11 cellular contexts compared by ENCODE assay signal in the genomic region with DNA sequence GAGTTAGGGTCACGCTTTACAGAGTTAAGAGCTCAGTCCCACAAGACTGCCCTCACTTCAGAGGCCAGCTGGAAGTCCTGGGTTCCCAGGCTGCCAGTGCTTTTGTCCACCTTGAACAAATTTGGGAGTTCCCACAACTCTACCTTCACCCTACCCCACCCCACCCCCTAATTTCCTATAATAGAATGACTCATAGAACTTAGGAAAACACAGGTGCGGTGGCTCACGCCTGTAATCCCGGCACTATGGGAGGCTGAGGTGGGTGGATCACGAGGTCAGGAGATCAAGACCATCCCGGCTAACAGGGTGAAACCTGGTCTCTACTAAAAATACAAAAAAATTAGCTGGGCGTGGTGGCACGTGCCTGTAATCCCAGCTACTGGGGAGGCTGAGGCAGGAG. TPM values are rescaled to one million over a fixed set of nuclear protein-coding genes. Genes with fewer than 3 reads are reported as not detected.
DNase-seq lines count a peak whose midpoint lies in the region; ATAC-seq and TF ChIP-seq lines count a peak whose summit lies in the region.
"Not testable (repeated sequence)": the region's sequence is repeated elsewhere in the genome, so short reads cannot be mapped to it uniquely, and the experiment has no call there.
"Had no signal": no experiment of that assay in that cellular context is flagged by ENCODE, and none has a peak within 500 bp of the region (broad histone marks: within the 10 kb centered on the region; RNA-seq: fewer than 3 reads in every experiment).

No MANE protein-coding gene starts in this region.

- H3K4me1 Mint-ChIP-seq in activated CD8-positive, alpha-beta T cell treated with anti-CD3 and anti-CD28 coated beads for 36 hours (ENCODE audit: low read depth): peaks cover 88% of the 10 kb centered on the region
- peaks cover 83% of the 10 kb centered on the region for H3K4me1 Mint-ChIP-seq in activated naive CD8-positive, alpha-beta T cell treated with anti-CD3 and anti-CD28 coated beads for 36 hours

- peaks cover 89% of the 10 kb centered on the region for H3K4me1 ChIP-seq in Loucy (ENCODE audit: insufficient read depth, low read length, poor library complexity, severe bottlenecking)
- H3K4me1 ChIP-seq in colonic mucosa: peaks cover 17% of the 10 kb centered on the region
- not testable (repeated sequence) for H3K4me1 ChIP-seq in mesenchymal stem cell (ENCODE audit: control insufficient read depth, insufficient read depth, low read depth, low read length)

- CTCF ChIA-PET in activated CD8-positive, alpha-beta T cell treated with anti-CD3 and anti-CD28 coated beads for 36 hours (lab: Charles Lee): interaction anchor here (1.2 to 6.3 kb wide), 6 partner anchors 11 to 52 kb away, joined by 3 to 36 read pairs (median 6); no protein-coding TSS in a partner anchor

- not testable (repeated sequence) for H3K27ac ChIP-seq in colonic mucosa; mesenchymal stem cell (ENCODE audit: low read length, poor library complexity, severe bottlenecking)

- intact Hi-C loops in activated CD8-positive, alpha-beta T cell treated with anti-CD3 and anti-CD28 coated beads for 36 hours (cut with micrococcal nuclease); colonic mucosa (cut with DNase I); head of caudate nucleus (cut with DNase I): not testable (repeated sequence)

- H4K20me1 ChIP-seq in Loucy (ENCODE audit: insufficient read depth, low read length, poor library complexity, severe bottlenecking): peaks cover 85% of the 10 kb centered on the region

- not testable (repeated sequence) for H3K4ac ChIP-seq in mesenchymal stem cell (ENCODE audit: low read depth in 1 of 2, low read length in 2 of 2)

- not testable (repeated sequence) for H3K9me3 ChIP-seq in Loucy (ENCODE audit: insufficient read depth, low read depth, low read length); colonic mucosa; mesenchymal stem cell (ENCODE audit: control insufficient read depth, low read length)

- H2BK15ac ChIP-seq in mesenchymal stem cell (ENCODE audit: low read depth, poor library complexity, severe bottlenecking): not testable (repeated sequence)

- H3K4me3 Mint-ChIP-seq in activated CD8-positive, alpha-beta T cell treated with anti-CD3 and anti-CD28 coated beads for 36 hours; activated naive CD8-positive, alpha-beta T cell treated with anti-CD3 and anti-CD28 coated beads for 36 hours: not testable (repeated sequence)

- DNase-seq in activated CD8-positive, alpha-beta T cell treated with anti-CD3 and anti-CD28 coated beads for 36 hours; activated naive CD8-positive, alpha-beta T cell treated with anti-CD3 and anti-CD28 coated beads for 36 hours; mesenchymal stem cell: not testable (repeated sequence)
- peak; percentile 25 for DNase-seq in colonic mucosa
- DNase-seq in head of caudate nucleus: peak in 22 of 42 donors; percentile 18 to 65 (median 37)

- not testable (repeated sequence) for H3K9ac ChIP-seq in Loucy (ENCODE audit: low read depth, low read length, poor library complexity, severe bottlenecking); colonic mucosa (ENCODE audit: low read depth in 2 of 2, low read length in 2 of 2)
- H3K9ac ChIP-seq in mesenchymal stem cell (ENCODE audit: low read length): peak overlapping the region; percentile 17

- not testable (repeated sequence) for H3K23ac ChIP-seq in mesenchymal stem cell (ENCODE audit: low read length in 2 of 2)

- peaks cover 98% of the 10 kb centered on the region for H3K79me2 ChIP-seq in Loucy (ENCODE audit: insufficient read depth, low read length)

- peak overlapping the region; percentile 95 for H3K4me2 ChIP-seq in Loucy (ENCODE audit: low read depth, low read length, poor library complexity, severe bottlenecking)
- not testable (repeated sequence) for H3K4me2 ChIP-seq in mesenchymal stem cell (ENCODE audit: low read length, poor library complexity, severe bottlenecking)

- not testable (repeated sequence) for H3K27me3 ChIP-seq in Loucy (ENCODE audit: insufficient read depth, low read length, poor library complexity, severe bottlenecking); colonic mucosa; mesenchymal stem cell (ENCODE audit: control insufficient read depth in 1 of 2, insufficient read depth in 1 of 2, low read length in 2 of 2)

- H3K9me3 Mint-ChIP-seq in activated CD8-positive, alpha-beta T cell treated with anti-CD3 and anti-CD28 coated beads for 36 hours; activated naive CD8-positive, alpha-beta T cell treated with anti-CD3 and anti-CD28 coated beads for 36 hours: not testable (repeated sequence)

- not testable (repeated sequence) for H3K14ac ChIP-seq in mesenchymal stem cell (ENCODE audit: low read length in 2 of 2)

- 97% methylated on average over 8 of the region's 8 CpGs for WGBS in mesenchymal stem cell

- not testable (repeated sequence) for H2AFZ ChIP-seq in Loucy (ENCODE audit: low read length); mesenchymal stem cell (ENCODE audit: low read depth, low read length)

- not testable (repeated sequence) for H2BK120ac ChIP-seq in mesenchymal stem cell (ENCODE audit: low read depth, low read length)

- not testable (repeated sequence) for H3K36me3 ChIP-seq in Loucy (ENCODE audit: insufficient read depth, low read length); colonic mucosa; mesenchymal stem cell (ENCODE audit: control insufficient read depth in 1 of 2, insufficient read depth in 2 of 2, low read depth in 1 of 2, low read length in 2 of 2)

- not testable (repeated sequence) for H3K79me1 ChIP-seq in mesenchymal stem cell (replicated peaks; ENCODE audit: low read length, poor library complexity, severe bottlenecking)

- H3K18ac ChIP-seq in mesenchymal stem cell (ENCODE audit: low read depth in 1 of 2, low read length in 2 of 2): not testable (repeated sequence)

- not testable (repeated sequence) for H3K27me3 Mint-ChIP-seq in activated CD8-positive, alpha-beta T cell treated with anti-CD3 and anti-CD28 coated beads for 36 hours; activated naive CD8-positive, alpha-beta T cell treated with anti-CD3 and anti-CD28 coated beads for 36 hours

- ATAC-seq in activated CD8-positive, alpha-beta T cell treated with anti-CD3 and anti-CD28 coated beads for 36 hours: not testable (repeated sequence)

- not testable (repeated sequence) for H4K8ac ChIP-seq in mesenchymal stem cell (ENCODE audit: low read length)

- H3K4me3 ChIP-seq in Loucy (ENCODE audit: low read length, poor library complexity, severe bottlenecking); colonic mucosa; mesenchymal stem cell (ENCODE audit: insufficient read depth in 1 of 2, low read depth in 1 of 2, low read length in 2 of 2): not testable (repeated sequence)

- H4K91ac ChIP-seq in mesenchymal stem cell (ENCODE audit: low read length): not testable (repeated sequence)

- H3K27ac Mint-ChIP-seq in activated CD8-positive, alpha-beta T cell treated with anti-CD3 and anti-CD28 coated beads for 36 hours: peak overlapping the region; percentile 20
- peak overlapping the region; percentile 38 for H3K27ac Mint-ChIP-seq in activated naive CD8-positive, alpha-beta T cell treated with anti-CD3 and anti-CD28 coated beads for 36 hours

- H2BK5ac ChIP-seq in mesenchymal stem cell (ENCODE audit: low read depth, low read length, poor library complexity, severe bottlenecking): not testable (repeated sequence)

- POLR2A ChIA-PET in activated CD8-positive, alpha-beta T cell treated with anti-CD3 and anti-CD28 coated beads for 36 hours (lab: Charles Lee): interaction anchor here (1.0 kb wide), 1 partner anchor 38 kb away, joined by 6 read pairs; no protein-coding TSS in a partner anchor

- not testable (repeated sequence) for H3K36me3 Mint-ChIP-seq in activated CD8-positive, alpha-beta T cell treated with anti-CD3 and anti-CD28 coated beads for 36 hours (ENCODE audit: low read depth); activated naive CD8-positive, alpha-beta T cell treated with anti-CD3 and anti-CD28 coated beads for 36 hours

- not testable (repeated sequence) for H2BK12ac ChIP-seq in mesenchymal stem cell (ENCODE audit: low read length in 2 of 2)

- not testable (repeated sequence) for H3F3A ChIP-seq in Loucy (ENCODE audit: low read depth)

- H2AK5ac ChIP-seq in mesenchymal stem cell (ENCODE audit: low read length, severe bottlenecking): not testable (repeated sequence)

- TF ChIP-seq CTCF in Loucy (conservative IDR thresholded peaks at IDR 0.05; ENCODE audit: low read length); activated CD8-positive, alpha-beta T cell treated with anti-CD3 and anti-CD28 coated beads for 36 hours (IDR thresholded peaks at IDR 0.05); colonic mucosa (IDR thresholded peaks at IDR 0.05): not testable (repeated sequence)

- H3K9me2 ChIP-seq in Loucy (replicated peaks; ENCODE audit: low read depth, low read length): not testable (repeated sequence)

RNA-seq across cellular contexts. Expression of a gene that starts 6.5 kb away (rescaled TPM):
- total RNA-seq in activated CD8-positive, alpha-beta T cell treated with anti-CD3 and anti-CD28 coated beads for 36 hours: 100 to 1,000 TPM; 116 to 122 TPM
- 100 to 1,000 TPM in 1 of 2 experiments, 10 to 100 TPM in 1; 99.5 to 102 TPM for total RNA-seq in activated naive CD8-positive, alpha-beta T cell treated with anti-CD3 and anti-CD28 coated beads for 36 hours
- 10 to 100 TPM; 83.7 to 90.6 TPM for total RNA-seq in colonic mucosa
- 113 TPM for polyA plus RNA-seq in mesenchymal stem cell (2013, experiment 1 of 2)
- 117 TPM for polyA plus RNA-seq in mesenchymal stem cell (2013, experiment 2 of 2)

RNA-seq across cellular contexts. Expression of a gene that starts 46.6 kb away (rescaled TPM):
- total RNA-seq in activated CD8-positive, alpha-beta T cell treated with anti-CD3 and anti-CD28 coated beads for 36 hours: under 1 TPM in 1 of 2 experiments, not detected in 1; 0.20 TPM
- under 1 TPM; 0.10 to 0.14 TPM for total RNA-seq in activated naive CD8-positive, alpha-beta T cell treated with anti-CD3 and anti-CD28 coated beads for 36 hours
- total RNA-seq in colonic mucosa: 1 to 10 TPM; 2.7 to 4.7 TPM
- not detected for polyA plus RNA-seq in mesenchymal stem cell (2013, experiment 1 of 2)
- not detected for polyA plus RNA-seq in mesenchymal stem cell (2013, experiment 2 of 2)
- total RNA-seq: Daoy, GM23248, H4, HT-29 had no signal

RNA-seq across cellular contexts. Expression of a gene that starts 57.9 kb away (rescaled TPM):
- under 1 TPM in 1 of 2 experiments, not detected in 1; 0.09 TPM for total RNA-seq in activated CD8-positive, alpha-beta T cell treated with anti-CD3 and anti-CD28 coated beads for 36 hours
- under 1 TPM in 1 of 2 experiments, not detected in 1; 0.06 TPM for total RNA-seq in activated naive CD8-positive, alpha-beta T cell treated with anti-CD3 and anti-CD28 coated beads for 36 hours
- not detected for total RNA-seq in colonic mucosa
- 0.01 TPM for polyA plus RNA-seq in mesenchymal stem cell (2013, experiment 1 of 2)
- polyA plus RNA-seq in mesenchymal stem cell (2013, experiment 2 of 2): 0.01 TPM
- total RNA-seq: Daoy, GM23248, H4 had no signal
- polyA plus RNA-seq: CD4-positive, alpha-beta memory T cell; GM23248 had no signal
